In the genomic region with DNA sequence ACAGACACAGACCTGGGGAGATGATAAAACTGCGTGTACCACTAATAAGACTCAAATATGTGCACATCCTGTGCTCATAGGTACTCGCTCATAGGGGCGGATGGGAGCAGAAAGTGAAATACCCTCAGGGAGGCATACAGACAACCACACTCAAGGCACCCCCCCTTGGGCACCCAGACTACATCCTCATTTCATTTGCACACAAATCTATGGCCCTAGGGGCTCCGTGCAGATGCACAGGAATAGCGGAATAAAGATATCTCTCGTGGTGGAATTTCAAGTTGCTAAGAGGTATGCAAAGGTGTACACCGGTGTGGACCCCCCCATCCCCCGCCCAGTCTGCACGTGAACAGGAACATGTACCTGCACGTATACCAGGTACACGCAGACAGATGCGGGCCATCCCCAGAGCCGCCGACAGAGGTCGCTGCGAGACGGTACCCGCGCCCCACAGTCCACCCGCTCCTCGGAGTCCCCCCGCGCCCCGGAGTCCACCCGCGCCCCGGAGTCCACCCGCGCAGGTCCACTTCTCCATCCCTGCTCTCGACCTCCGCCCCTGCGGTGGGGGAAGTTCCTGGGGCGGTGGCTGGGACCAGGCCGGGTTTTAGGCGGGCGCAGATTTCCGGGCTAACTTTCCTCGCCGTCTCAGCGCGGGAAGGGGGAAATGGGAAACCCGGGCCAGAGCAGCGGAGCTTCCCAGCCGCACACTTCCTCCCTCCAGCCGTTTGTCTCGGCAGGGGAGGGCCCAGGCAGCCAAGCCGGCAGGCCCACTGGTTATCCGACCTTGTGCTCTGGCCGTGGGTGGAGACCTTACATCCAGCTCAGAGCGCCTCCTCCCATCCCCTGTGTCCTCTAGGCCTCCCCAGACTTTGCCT, we compare ENCODE assay signal across 1 cellular context.
TF ChIP-seq lines count a peak whose summit lies in the region.

No MANE protein-coding gene starts in this region.

TF ChIP-seq in IMR-90, 13 proteins besides CTCF, POLR2A, EP300 and RAD21 (continued from another document):
- TF ChIP-seq, protein P1, sequence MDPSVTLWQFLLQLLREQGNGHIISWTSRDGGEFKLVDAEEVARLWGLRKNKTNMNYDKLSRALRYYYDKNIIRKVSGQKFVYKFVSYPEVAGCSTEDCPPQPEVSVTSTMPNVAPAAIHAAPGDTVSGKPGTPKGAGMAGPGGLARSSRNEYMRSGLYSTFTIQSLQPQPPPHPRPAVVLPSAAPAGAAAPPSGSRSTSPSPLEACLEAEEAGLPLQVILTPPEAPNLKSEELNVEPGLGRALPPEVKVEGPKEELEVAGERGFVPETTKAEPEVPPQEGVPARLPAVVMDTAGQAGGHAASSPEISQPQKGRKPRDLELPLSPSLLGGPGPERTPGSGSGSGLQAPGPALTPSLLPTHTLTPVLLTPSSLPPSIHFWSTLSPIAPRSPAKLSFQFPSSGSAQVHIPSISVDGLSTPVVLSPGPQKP (IDR thresholded peaks at IDR 0.05; ENCODE audit: borderline replicate concordance, low read depth, low read length): no peak
- no peak for TF ChIP-seq CHD1 (IDR thresholded peaks at IDR 0.05; ENCODE audit: low read depth, low read length)
- no peak; the same call in 1 of the 2 replicates for TF ChIP-seq MAZ (IDR thresholded peaks at IDR 0.05; ENCODE audit: borderline replicate concordance, low read depth, low read length)
- TF ChIP-seq, protein P2, sequence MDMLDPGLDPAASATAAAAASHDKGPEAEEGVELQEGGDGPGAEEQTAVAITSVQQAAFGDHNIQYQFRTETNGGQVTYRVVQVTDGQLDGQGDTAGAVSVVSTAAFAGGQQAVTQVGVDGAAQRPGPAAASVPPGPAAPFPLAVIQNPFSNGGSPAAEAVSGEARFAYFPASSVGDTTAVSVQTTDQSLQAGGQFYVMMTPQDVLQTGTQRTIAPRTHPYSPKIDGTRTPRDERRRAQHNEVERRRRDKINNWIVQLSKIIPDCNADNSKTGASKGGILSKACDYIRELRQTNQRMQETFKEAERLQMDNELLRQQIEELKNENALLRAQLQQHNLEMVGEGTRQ (IDR thresholded peaks at IDR 0.05; ENCODE audit: low read depth, low read length): no peak
- TF ChIP-seq CEBPB (IDR thresholded peaks at IDR 0.05; ENCODE audit: low read depth, low read length): no peak
- TF ChIP-seq FOS (IDR thresholded peaks at IDR 0.05; ENCODE audit: low read depth, low read length): no peak
- TF ChIP-seq MAFK (IDR thresholded peaks at IDR 0.05; ENCODE audit: low read depth, low read length): no peak
TF ChIP-seq in IMR-90: peak in this region for 0.
